Comparison of ENCODE assay signal across 8 cellular contexts in genomic region chr4:111854494-111855087, GRCh38.
DNase-seq lines count a peak whose midpoint lies in the region; ATAC-seq and TF ChIP-seq lines count a peak whose summit lies in the region.

No MANE protein-coding gene starts in this region.

- no peaks in the 10 kb centered on the region for H3K27me3 ChIP-seq in IMR-90 (ENCODE audit: control insufficient read depth, insufficient read depth, low read length)

- peak; percentile 8 for DNase-seq in G401 (ENCODE audit: low spot score)
- peak; percentile 30 for DNase-seq in IMR-90
- peak; percentile 41 for DNase-seq in SW480 (ENCODE audit: low spot score)
- peak; percentile 11 for DNase-seq in germinal center (ENCODE audit: low spot score)
- peak; percentile 77 for DNase-seq in superior temporal gyrus (ENCODE audit: extremely low spot score)
- DNase-seq in 8988T: no peak
- no peak for DNase-seq in GM19240 (ENCODE audit: insufficient read length, low spot score)

- no peak overlapping the region for H2BK15ac ChIP-seq in IMR-90 (ENCODE audit: low read depth, low read length)

- H3K4me3 ChIP-seq in IMR-90 (ENCODE audit: insufficient read depth, low read depth, low read length): no peak overlapping the region

- no peak overlapping the region for H3K4ac ChIP-seq in IMR-90 (ENCODE audit: low read depth, low read length)

- CTCF ChIA-PET in IMR-90 (lab: Yijun Ruan, JAX): interaction anchor here (0.6 to 1.9 kb wide), 8 partner anchors 9 to 213 kb away, joined by 3 to 11 read pairs (median 3); no protein-coding TSS in a partner anchor

- no peak overlapping the region for H3K4me2 ChIP-seq in IMR-90 (ENCODE audit: low read depth, low read length)

- no peak overlapping the region for H3K56ac ChIP-seq in IMR-90 (ENCODE audit: extremely low read depth, insufficient read depth, low read length)

- H4K20me1 ChIP-seq in IMR-90 (ENCODE audit: insufficient read depth, low read length): no peaks in the 10 kb centered on the region

- H4K8ac ChIP-seq in IMR-90 (ENCODE audit: low read depth in 2 of 2, low read length in 2 of 2): no peak overlapping the region

- H2AK9ac ChIP-seq in IMR-90 (replicated peaks; ENCODE audit: low read depth, low read length, poor library complexity): no peak overlapping the region

- in situ Hi-C loops in G401 (cut with HindIII; ENCODE audit: low sequenced_read_pairs) (no loop called here), IMR-90 (cut with MboI; ENCODE audit: low sequenced_read_pairs) (loop anchor here (10.0 kb wide), 1 partner anchor 210 kb away; no protein-coding TSS in a partner anchor)

- no peak overlapping the region for H4K91ac ChIP-seq in IMR-90 (ENCODE audit: insufficient read depth, low read depth, low read length)

- POLR2A ChIA-PET in IMR-90 (lab: Charles Lee; ENCODE audit: unreplicated experiment): no interaction called here

- no peak for TF ChIP-seq POLR2A in IMR-90 (IDR thresholded peaks at IDR 0.05; ENCODE audit: low read depth, low read length)

- peak; percentile 64 for TF ChIP-seq CTCF in IMR-90 (conservative IDR thresholded peaks at IDR 0.05; ENCODE audit: low read depth, low read length)

- H2AFZ ChIP-seq in IMR-90 (replicated peaks; ENCODE audit: low read length, poor library complexity): no peak overlapping the region

- no peak overlapping the region for H2AK5ac ChIP-seq in IMR-90 (ENCODE audit: low read depth, low read length)

- dilution Hi-C loops in IMR-90 (cut with HindIII; ENCODE audit: low sequenced_read_pairs, unreplicated experiment): no loop called here

- no peaks in the 10 kb centered on the region for H3K9me1 ChIP-seq in IMR-90 (ENCODE audit: insufficient read depth, low read length)

- no peaks in the 10 kb centered on the region for H3K36me3 ChIP-seq in IMR-90 (ENCODE audit: control insufficient read depth, insufficient read depth, low read length)

- BruUV-seq in IMR-90 (replicated peaks; lab: Mats Ljungman, UMichigan): no TSS peak

- H3K14ac ChIP-seq in IMR-90 (replicated peaks; ENCODE audit: low read depth, low read length): no peak overlapping the region

- H2BK5ac ChIP-seq in IMR-90 (ENCODE audit: low read depth, low read length, poor library complexity, severe bottlenecking): no peak overlapping the region

- H3K18ac ChIP-seq in IMR-90 (ENCODE audit: low read depth, low read length): no peak overlapping the region

- ATAC-seq in GM21381 (IDR thresholded peaks at IDR 0.05; ENCODE audit: unreplicated experiment) (peak; percentile 69), IMR-90 (ENCODE audit: low read depth) (peak; percentile 69)

- H3K9ac ChIP-seq in IMR-90 (ENCODE audit: low read depth, low read length): no peak overlapping the region

- H2BK120ac ChIP-seq in IMR-90 (ENCODE audit: low read depth, low read length): no peak overlapping the region

- peak; percentile 63 for TF ChIP-seq RAD21 in IMR-90 (IDR thresholded peaks at IDR 0.05; ENCODE audit: low read length)

- H3K27ac ChIP-seq in IMR-90 (ENCODE audit: insufficient read depth, low read length): no peak overlapping the region

- H3K23ac ChIP-seq in IMR-90 (ENCODE audit: low read depth, low read length): no peak overlapping the region

- H4K5ac ChIP-seq in IMR-90 (ENCODE audit: low read depth, low read length): no peak overlapping the region

- no peaks in the 10 kb centered on the region for H3K4me1 ChIP-seq in IMR-90 (ENCODE audit: control insufficient read depth, insufficient read depth, low read length)

- WGBS in IMR-90 (ENCODE audit: extremely low coverage in 2 of 2, insufficient read length in 1 of 2), 2 experiments: no CpG with 5 or more reads among the region's 1 CpG

- H2BK20ac ChIP-seq in IMR-90 (ENCODE audit: low read depth, low read length): no peak overlapping the region

- H3K79me1 ChIP-seq in IMR-90 (ENCODE audit: low read depth in 1 of 2, low read length in 2 of 2): no peaks in the 10 kb centered on the region

- intact Hi-C loops in IMR-90 (cut with micrococcal nuclease): loop anchor here (1.0 to 10.0 kb wide), 5 partner anchors 176 to 1222 kb away; no protein-coding TSS in a partner anchor

- H3K9me3 ChIP-seq in IMR-90 (ENCODE audit: control insufficient read depth, insufficient read depth, low read length): no peaks in the 10 kb centered on the region

TF ChIP-seq in IMR-90, 13 proteins besides CTCF, POLR2A, EP300 and RAD21:
- TF ChIP-seq SMC3 (IDR thresholded peaks at IDR 0.05; ENCODE audit: low read depth, low read length): peak; percentile 51
- TF ChIP-seq MAZ (IDR thresholded peaks at IDR 0.05; ENCODE audit: borderline replicate concordance, low read depth, low read length): no peak
- TF ChIP-seq CEBPB (IDR thresholded peaks at IDR 0.05; ENCODE audit: low read depth, low read length): no peak

Comparison
In these comparisons a context has a peak if more than half of its experiments do, and no peak if none do; other contexts are left out.
1. DNase-seq: peak in G401 (single experiment), IMR-90 (single experiment), SW480 (single experiment), germinal center (single experiment) and superior temporal gyrus (single experiment); none in 8988T (single experiment) and GM19240 (single experiment).